8 cellular contexts compared by ENCODE assay signal in the genomic region with DNA sequence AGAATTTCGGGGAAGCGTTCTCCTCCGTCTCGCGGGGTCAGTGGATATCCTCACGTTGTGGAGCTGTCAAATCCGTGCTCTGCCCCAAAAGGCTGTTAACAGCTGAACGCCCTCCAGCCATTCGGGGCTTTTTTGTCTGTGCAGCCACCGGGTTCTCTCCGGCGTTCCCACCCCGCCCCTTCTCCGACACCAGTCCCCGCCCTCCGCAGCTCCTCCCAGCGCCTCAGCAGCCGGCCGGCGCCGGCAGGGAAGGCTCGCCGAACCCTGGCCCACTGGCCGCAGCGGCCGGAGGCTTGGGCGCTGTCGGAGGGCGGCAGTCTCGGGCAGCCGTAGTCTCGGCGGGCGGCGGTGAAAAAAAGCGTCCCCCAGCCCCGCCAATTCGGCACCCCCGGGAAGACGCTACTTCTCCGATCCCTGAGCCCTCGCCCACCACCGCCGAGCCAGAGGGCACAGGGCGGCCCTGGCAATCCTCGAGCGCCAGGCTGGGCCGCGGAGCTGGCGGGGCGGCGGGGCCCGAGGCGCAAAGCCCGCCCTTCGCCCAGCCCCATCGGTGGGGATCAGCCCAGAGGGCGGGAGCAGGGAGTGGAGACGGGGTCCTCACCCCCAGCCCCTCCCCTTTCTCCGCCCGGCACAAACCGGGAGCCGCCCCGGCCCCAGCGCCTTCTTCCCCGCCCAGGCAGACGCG. TPM values are rescaled to one million over a fixed set of nuclear protein-coding genes. Genes with fewer than 3 reads are reported as not detected.
A peak's percentile ranks its signal among the peaks of the same experiment; 100 is the strongest.
DNase-seq lines count a peak whose midpoint lies in the region; ATAC-seq and TF ChIP-seq lines count a peak whose summit lies in the region.

SESN1 (minus strand) TSS at position 496 of the 685 bp plus-strand sequence. CDS start 773 bp downstream, outside the sequence.

- CTCF ChIA-PET in GM10248 (lab: Yijun Ruan, JAX), result interaction anchor here (0.7 to 4.8 kb wide), 11 partner anchors 9 to 945 kb away, joined by 3 to 20 read pairs (median 4); no protein-coding TSS in a partner anchor

- no peak for TF ChIP-seq CTCF in GM10248 (IDR thresholded peaks at IDR 0.05; ENCODE audit: control extremely low read depth, extremely low read depth, low read depth, missing control alignments)
- peak; percentile 35; the same call in 1 of the 2 replicates for TF ChIP-seq CTCF in HFFc6 (IDR thresholded peaks at IDR 0.05)
- TF ChIP-seq CTCF in omental fat pad (IDR thresholded peaks at IDR 0.05), result no peak

- POLR2A ChIA-PET in GM10248 (lab: Yijun Ruan, JAX), result interaction anchor here (0.7 to 1.3 kb wide), 4 partner anchors 23 to 535 kb away, joined by 3 to 5 read pairs (median 4); no protein-coding TSS in a partner anchor

- peak; percentile 88 for ATAC-seq in SK-N-SH treated with all-trans-retinoic acid at 6 μM for 48 hours
- peak; percentile 97 for ATAC-seq in omental fat pad (ENCODE audit: low FRiP score)

- DNase-seq in GM10248 (ENCODE audit: extremely low spot score) (peak; percentile 90), HFFc6 (peak; percentile 95), NAMALWA (ENCODE audit: low spot score) (peak; percentile 97), glomerular endothelial cell (ENCODE audit: extremely low read depth, low read depth, low spot score) (no peak), omental fat pad (ENCODE audit: low spot score) (peak; percentile 75)

- H3K27ac Mint-ChIP-seq in HFFc6, result peak within 1 kb of the TSS; percentile 99
- H3K27ac Mint-ChIP-seq in activated naive CD4-positive, alpha-beta T cell treated with anti-CD3 and anti-CD28 coated beads, Interleukin-2, amount 50 U/mL, for 24 hours, result peak within 1 kb of the TSS; percentile 97

- H3K27ac ChIP-seq in temporal lobe (ENCODE audit: low read depth, low read length), result peak within 1 kb of the TSS; percentile 94

- peaks cover 22% of the 10 kb centered on the region for H3K36me3 Mint-ChIP-seq in HFFc6 (ENCODE audit: low read depth)
- peaks cover 4% of the 10 kb centered on the region for H3K36me3 Mint-ChIP-seq in activated naive CD4-positive, alpha-beta T cell treated with anti-CD3 and anti-CD28 coated beads, Interleukin-2, amount 50 U/mL, for 24 hours

- H3K4me1 Mint-ChIP-seq in HFFc6 (ENCODE audit: low read depth), result peaks cover 46% of the 10 kb centered on the region
- peaks cover 53% of the 10 kb centered on the region for H3K4me1 Mint-ChIP-seq in activated naive CD4-positive, alpha-beta T cell treated with anti-CD3 and anti-CD28 coated beads, Interleukin-2, amount 50 U/mL, for 24 hours

- peak within 1 kb of the TSS; percentile 95 for H3K4me3 Mint-ChIP-seq in HFFc6
- peak within 1 kb of the TSS; percentile 94 for H3K4me3 Mint-ChIP-seq in activated naive CD4-positive, alpha-beta T cell treated with anti-CD3 and anti-CD28 coated beads, Interleukin-2, amount 50 U/mL, for 24 hours

- no peaks in the 10 kb centered on the region for H3K27me3 Mint-ChIP-seq in HFFc6 (ENCODE audit: insufficient read depth)
- H3K27me3 Mint-ChIP-seq in activated naive CD4-positive, alpha-beta T cell treated with anti-CD3 and anti-CD28 coated beads, Interleukin-2, amount 50 U/mL, for 24 hours, result no peaks in the 10 kb centered on the region

- H3K9me3 Mint-ChIP-seq in HFFc6, result no peaks in the 10 kb centered on the region
- H3K9me3 Mint-ChIP-seq in activated naive CD4-positive, alpha-beta T cell treated with anti-CD3 and anti-CD28 coated beads, Interleukin-2, amount 50 U/mL, for 24 hours, result no peaks in the 10 kb centered on the region

TF ChIP-seq in SK-N-SH treated with all-trans-retinoic acid at 6 μM for 48 hours, 23 proteins besides CTCF, POLR2A, EP300 and RAD21 (continues in another document):
- TF ChIP-seq PPARA (CRISPR knock-in tag; IDR thresholded peaks at IDR 0.05; ENCODE audit: borderline replicate concordance), result no peak
- no peak for TF ChIP-seq ZFP30 (CRISPR knock-in tag; IDR thresholded peaks at IDR 0.05)
- peak; percentile 75; the same call in 1 of the 2 replicates for TF ChIP-seq GLIS3 (CRISPR knock-in tag; IDR thresholded peaks at IDR 0.05)
- no peak for TF ChIP-seq POU6F1 (CRISPR knock-in tag; IDR thresholded peaks at IDR 0.05; ENCODE audit: borderline replicate concordance, low read depth)
- 0 out of 2 replicates have a peak, but pooled peaks have one; percentile 60 for TF ChIP-seq ZFP3 (CRISPR knock-in tag; IDR thresholded peaks at IDR 0.05)
- no peak for TF ChIP-seq ZNF565 (CRISPR knock-in tag; conservative IDR thresholded peaks at IDR 0.05; ENCODE audit: low read depth)
- TF ChIP-seq, protein P1, sequence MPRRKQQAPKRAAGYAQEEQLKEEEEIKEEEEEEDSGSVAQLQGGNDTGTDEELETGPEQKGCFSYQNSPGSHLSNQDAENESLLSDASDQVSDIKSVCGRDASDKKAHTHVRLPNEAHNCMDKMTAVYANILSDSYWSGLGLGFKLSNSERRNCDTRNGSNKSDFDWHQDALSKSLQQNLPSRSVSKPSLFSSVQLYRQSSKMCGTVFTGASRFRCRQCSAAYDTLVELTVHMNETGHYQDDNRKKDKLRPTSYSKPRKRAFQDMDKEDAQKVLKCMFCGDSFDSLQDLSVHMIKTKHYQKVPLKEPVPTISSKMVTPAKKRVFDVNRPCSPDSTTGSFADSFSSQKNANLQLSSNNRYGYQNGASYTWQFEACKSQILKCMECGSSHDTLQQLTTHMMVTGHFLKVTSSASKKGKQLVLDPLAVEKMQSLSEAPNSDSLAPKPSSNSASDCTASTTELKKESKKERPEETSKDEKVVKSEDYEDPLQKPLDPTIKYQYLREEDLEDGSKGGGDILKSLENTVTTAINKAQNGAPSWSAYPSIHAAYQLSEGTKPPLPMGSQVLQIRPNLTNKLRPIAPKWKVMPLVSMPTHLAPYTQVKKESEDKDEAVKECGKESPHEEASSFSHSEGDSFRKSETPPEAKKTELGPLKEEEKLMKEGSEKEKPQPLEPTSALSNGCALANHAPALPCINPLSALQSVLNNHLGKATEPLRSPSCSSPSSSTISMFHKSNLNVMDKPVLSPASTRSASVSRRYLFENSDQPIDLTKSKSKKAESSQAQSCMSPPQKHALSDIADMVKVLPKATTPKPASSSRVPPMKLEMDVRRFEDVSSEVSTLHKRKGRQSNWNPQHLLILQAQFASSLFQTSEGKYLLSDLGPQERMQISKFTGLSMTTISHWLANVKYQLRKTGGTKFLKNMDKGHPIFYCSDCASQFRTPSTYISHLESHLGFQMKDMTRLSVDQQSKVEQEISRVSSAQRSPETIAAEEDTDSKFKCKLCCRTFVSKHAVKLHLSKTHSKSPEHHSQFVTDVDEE (CRISPR knock-in tag; IDR thresholded peaks at IDR 0.05), result 0 out of 2 replicates have a peak, but pooled peaks have one; percentile 46
- TF ChIP-seq TCF4 (CRISPR knock-in tag; IDR thresholded peaks at IDR 0.05; ENCODE audit: borderline replicate concordance), result no peak
- no peak for TF ChIP-seq ARNTL (CRISPR knock-in tag; IDR thresholded peaks at IDR 0.05; ENCODE audit: borderline replicate concordance, low read depth)
- no peak for TF ChIP-seq ISL1 (CRISPR knock-in tag; IDR thresholded peaks at IDR 0.05)
- peak; percentile 82; the same call in 1 of the 2 replicates for TF ChIP-seq CSDC2 (CRISPR knock-in tag; IDR thresholded peaks at IDR 0.05)
- TF ChIP-seq ZC3H10 (CRISPR knock-in tag; IDR thresholded peaks at IDR 0.05), result no peak
- TF ChIP-seq RARB (CRISPR knock-in tag; IDR thresholded peaks at IDR 0.05), result no peak
- TF ChIP-seq OSR1 (CRISPR knock-in tag; IDR thresholded peaks at IDR 0.05), result no peak
- no peak for TF ChIP-seq TOX (CRISPR knock-in tag; IDR thresholded peaks at IDR 0.05; ENCODE audit: borderline replicate concordance)
- TF ChIP-seq PATZ1 (CRISPR knock-in tag; IDR thresholded peaks at IDR 0.05; ENCODE audit: borderline replicate concordance), result no peak

RNA-seq across cellular contexts. Expression of gene SESN1, which starts in this region (rescaled TPM):
- 10 to 100 TPM; 12.1 to 16.9 (median 13.7) TPM for total RNA-seq in HFFc6 (2021; fragmentation: NEBNext Ultra II Directional; extraction: Animal tissue kit (Norgen Biotek cat#: 25700))
- total RNA-seq in glomerular endothelial cell (20.2 and 24.1 TPM in 2 replicates), omental fat pad (100 to 1,000 TPM in 1 of 4 donors, 10 to 100 TPM in 3; 54.2 to 117 (median 90.5) TPM), temporal lobe (29.5 TPM)
